6 cellular contexts compared by ENCODE assay signal in the genomic region with DNA sequence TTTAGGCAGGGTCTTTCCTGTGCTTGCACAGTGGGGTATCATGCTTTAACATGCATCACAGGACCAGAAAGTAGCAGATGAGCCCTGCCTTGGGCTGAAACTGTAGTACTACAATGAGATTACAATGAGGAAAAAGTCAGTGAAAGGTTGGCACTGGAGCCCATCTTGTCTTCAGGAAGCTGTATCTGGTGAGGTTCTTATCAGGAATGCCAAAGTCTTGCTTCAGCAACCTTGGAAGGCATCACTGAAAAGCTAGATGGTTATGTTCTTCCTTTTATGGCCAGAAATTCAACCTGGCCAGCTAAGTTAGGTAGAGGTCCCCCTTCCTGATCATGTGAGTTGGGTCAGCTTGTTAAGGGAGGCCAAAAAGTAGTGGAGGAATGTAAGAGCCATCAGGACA.
"Had no signal": no experiment of that assay in that cellular context is flagged by ENCODE, and none has a peak within 500 bp of the region (broad histone marks: within the 10 kb centered on the region; RNA-seq: fewer than 3 reads in every experiment).

No MANE protein-coding gene starts in this region.

- H3K4me3 ChIP-seq: GM23338 had no signal

- H3K27ac ChIP-seq: HL-60 had no signal

- H3K4me1 Mint-ChIP-seq: IgD-negative memory B cell had no signal

- H3K4me2 ChIP-seq: GM23338 had no signal

- H3K9me3 Mint-ChIP-seq: GM23338, H9 had no signal

- H3K27me3 Mint-ChIP-seq: IgD-negative memory B cell had no signal

- H3K27ac Mint-ChIP-seq: GM23338, H9, IgD-negative memory B cell had no signal

- DNase-seq: H9, HCEC 1CT had no signal

- H2AFZ ChIP-seq: GM23338 had no signal

- ATAC-seq: GM23338, HepG2 had no signal

- H3K4me3 Mint-ChIP-seq: GM23338, H9, IgD-negative memory B cell had no signal
